ENCODE assay signal across 8 cellular contexts in the genomic region with DNA sequence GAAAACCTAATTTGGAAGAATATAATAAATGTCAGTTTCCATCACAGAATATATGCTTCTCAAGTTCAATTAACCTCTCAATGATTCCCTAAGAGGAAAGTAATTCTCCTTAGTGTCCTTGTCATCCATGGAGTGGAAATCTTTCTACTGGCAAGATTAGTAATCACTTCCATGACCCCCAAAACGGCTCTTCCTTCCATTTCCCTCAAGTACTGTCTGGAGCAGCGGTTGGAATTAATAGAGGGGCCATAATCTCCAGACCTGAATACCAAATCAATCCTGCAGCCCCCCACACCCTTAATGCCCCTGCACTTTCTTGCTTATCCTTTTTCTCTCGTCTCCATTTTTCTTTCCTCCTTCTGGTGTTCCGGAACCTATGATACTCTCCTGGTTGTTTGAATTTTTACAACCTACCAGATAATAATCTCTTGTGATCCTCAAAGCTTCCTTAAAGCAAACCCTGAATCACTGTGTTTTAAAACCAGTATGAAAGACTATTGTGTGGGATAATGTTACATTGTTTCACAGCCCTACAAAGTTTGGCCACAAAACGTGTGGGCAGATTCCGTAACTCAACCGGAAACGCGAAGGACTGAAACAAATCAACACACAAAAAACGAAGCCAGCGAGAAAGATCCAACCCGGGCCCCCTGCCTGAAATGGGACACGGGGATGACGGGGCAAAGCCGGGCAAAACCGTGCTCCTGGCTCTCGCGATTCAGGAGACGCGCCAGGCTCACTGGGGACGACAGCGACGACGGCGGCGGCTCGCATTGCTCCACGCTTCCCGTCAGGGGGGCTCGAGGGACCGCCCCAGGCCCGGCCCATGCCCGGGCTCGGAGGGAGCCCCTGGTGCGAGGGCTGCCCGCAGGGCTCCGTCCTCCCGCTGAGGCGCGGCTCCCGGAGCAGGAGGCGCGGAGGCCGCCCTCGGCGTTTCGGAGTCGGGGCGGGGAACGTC. TPM values are rescaled to one million over a fixed set of nuclear protein-coding genes. Genes with fewer than 3 reads are reported as not detected.
DNase-seq lines count a peak whose midpoint lies in the region; ATAC-seq and TF ChIP-seq lines count a peak whose summit lies in the region.
"Not testable (repeated sequence)": the region's sequence is repeated elsewhere in the genome, so short reads cannot be mapped to it uniquely, and the experiment has no call there.

No MANE protein-coding gene starts in this region.

- TF ChIP-seq CTCF in AG10803 (conservative IDR thresholded peaks at IDR 0.05; ENCODE audit: low read length); lower lobe of right lung (IDR thresholded peaks at IDR 0.05): not testable (repeated sequence)

- not testable (repeated sequence) for H3K36me3 ChIP-seq in endocrine pancreas (ENCODE audit: control insufficient read depth, insufficient read depth, low read length); lower lobe of right lung

- peak overlapping the region; percentile 86 for H3K27ac ChIP-seq in lower lobe of right lung

- DNase-seq in AG10803 (ENCODE audit: low read depth): peak; percentile 63
- peak; percentile 72 for DNase-seq in OCI-M1 (lab: John Stamatoyannopoulos, UW)
- DNase-seq in activated T-cell treated with anti-CD3 and anti-CD28 coated beads for 48 hours (ENCODE audit: low read depth): peak; percentile 56
- DNase-seq in lower lobe of right lung: peak; percentile 78
- DNase-seq in stimulated activated CD4-positive, alpha-beta T cell treated with anti-CD3 and anti-CD28 coated beads, Interleukin-1b, Interleukin-23, amount 100 ng/mL, for 48 hours: peak; percentile 73

- not testable (repeated sequence) for H3K27me3 ChIP-seq in endocrine pancreas (ENCODE audit: control insufficient read depth, insufficient read depth, low read length); lower lobe of right lung (ENCODE audit: low read depth)

- peak overlapping the region; percentile 54 for H3K9ac ChIP-seq in endocrine pancreas (ENCODE audit: control insufficient read depth, insufficient read depth, low read length)

- ATAC-seq in GM19328 (IDR thresholded peaks at IDR 0.05; ENCODE audit: unreplicated experiment) (peak; percentile 44), HG03139 (IDR thresholded peaks at IDR 0.05; ENCODE audit: unreplicated experiment) (peak; percentile 39), lower lobe of right lung (peak; percentile 78 to 89)

- intact Hi-C loops in lower lobe of right lung (cut with DNase I): not testable (repeated sequence)

- not testable (repeated sequence) for H3K9me3 ChIP-seq in endocrine pancreas (ENCODE audit: control insufficient read depth, low read length); lower lobe of right lung

- H3K4me1 ChIP-seq in endocrine pancreas (ENCODE audit: control insufficient read depth, insufficient read depth, low read length); lower lobe of right lung: not testable (repeated sequence)

- peak overlapping the region; percentile 71 for H3K4me3 ChIP-seq in AG10803 (ENCODE audit: low read length)
- peak overlapping the region; percentile 85 for H3K4me3 ChIP-seq in endocrine pancreas (ENCODE audit: control insufficient read depth, insufficient read depth, low read length)
- peak overlapping the region; percentile 92 for H3K4me3 ChIP-seq in lower lobe of right lung

RNA-seq across cellular contexts. Expression of a gene that starts 1.0 kb away (rescaled TPM):
- total RNA-seq in lower lobe of right lung: 11.5 TPM

RNA-seq across cellular contexts. Expression of a gene that starts 14.3 kb away (rescaled TPM):
- total RNA-seq in lower lobe of right lung: 31.9 TPM

Comparison
In these comparisons a context has a peak if more than half of its experiments do, and no peak if none do; other contexts are left out.
1. Peak in every context shown above with its lines: DNase-seq, ATAC-seq, H3K4me3 ChIP-seq and H3K27ac ChIP-seq.